In genomic region chr6:10463040-10463439, GRCh38 we compare ENCODE assay signal across 1 cellular context.
A peak's percentile ranks its signal among the peaks of the same experiment; 100 is the strongest.
TF ChIP-seq lines count a peak whose summit lies in the region.

No MANE protein-coding gene starts in this region.

TF ChIP-seq in K562, 482 proteins besides CTCF, POLR2A, EP300 and RAD21:
- TF ChIP-seq MTA3 (IDR thresholded peaks at IDR 0.05; ENCODE audit: borderline replicate concordance) (no peak), HDAC6 (IDR thresholded peaks at IDR 0.05; ENCODE audit: low read depth, low read length) (no peak), GMEB1 (CRISPR knock-in tag; IDR thresholded peaks at IDR 0.05) (no peak), ILK (tag; IDR thresholded peaks at IDR 0.05; ENCODE audit: borderline replicate concordance, low read depth) (no peak), ELK1 (CRISPR knock-in tag; IDR thresholded peaks at IDR 0.05) (no peak), ZNF253 (CRISPR knock-in tag; conservative IDR thresholded peaks at IDR 0.05) (no peak), POLR2B (IDR thresholded peaks at IDR 0.05; ENCODE audit: low read depth, partially characterized antibody) (no peak), HDAC2 (IDR thresholded peaks at IDR 0.05) (no peak), ZC3H11A (IDR thresholded peaks at IDR 0.05; ENCODE audit: low read depth, low read length) (no peak), ZNF316 (IDR thresholded peaks at IDR 0.05) (no peak), ADNP (tag; IDR thresholded peaks at IDR 0.05) (no peak), KDM5B (IDR thresholded peaks at IDR 0.05; ENCODE audit: insufficient replicate concordance, low read depth, low read length) (no peak), ZNF347 (CRISPR knock-in tag; IDR thresholded peaks at IDR 0.05; ENCODE audit: low read depth) (no peak), THRB (CRISPR knock-in tag; conservative IDR thresholded peaks at IDR 0.05) (no peak), MCM7 (IDR thresholded peaks at IDR 0.05) (no peak), ARNT (IDR thresholded peaks at IDR 0.05) (no peak), DIDO1 (tag; IDR thresholded peaks at IDR 0.05; ENCODE audit: low read depth) (no peak), HMG20A (CRISPR knock-in tag; conservative IDR thresholded peaks at IDR 0.05) (no peak), ZNF282 (CRISPR knock-in tag; IDR thresholded peaks at IDR 0.05) (no peak), ZEB2 (IDR thresholded peaks at IDR 0.05) (no peak), TEAD4 (IDR thresholded peaks at IDR 0.05; ENCODE audit: low read length) (peak; percentile 5; the same call in 1 of the 2 replicates), TEAD4 (CRISPR knock-in tag; IDR thresholded peaks at IDR 0.05; ENCODE audit: borderline replicate concordance) (no peak), CBFA2T3 (IDR thresholded peaks at IDR 0.05) (peak; percentile 61), NR2C1 (IDR thresholded peaks at IDR 0.05) (no peak), NR2C1 (tag; IDR thresholded peaks at IDR 0.05) (no peak), ZFP1 (CRISPR knock-in tag; IDR thresholded peaks at IDR 0.05) (no peak), RBM25 (IDR thresholded peaks at IDR 0.05; ENCODE audit: low read depth, low read length, severe bottlenecking) (no peak), EP400 (IDR thresholded peaks at IDR 0.05) (no peak), MED1 (CRISPR knock-in tag; IDR thresholded peaks at IDR 0.05; ENCODE audit: borderline replicate concordance) (no peak), GTF2A2 (tag; IDR thresholded peaks at IDR 0.05) (no peak), TCF7L2 (IDR thresholded peaks at IDR 0.05; ENCODE audit: low read depth, low read length) (no peak), FUS (optimal IDR thresholded peaks at IDR 0.05; ENCODE audit: low read depth, low read length) (no peak), EZH2 (IDR thresholded peaks at IDR 0.05; ENCODE audit: borderline replicate concordance, low read depth, low read length) (no peak), TAF15 (IDR thresholded peaks at IDR 0.05; ENCODE audit: low read depth, low read length) (no peak), CREM (IDR thresholded peaks at IDR 0.05; ENCODE audit: low read depth) (peak; percentile 24; the same call in 1 of the 2 replicates), ESRRA (IDR thresholded peaks at IDR 0.05; ENCODE audit: borderline replicate concordance, low read depth) (no peak), MYNN (IDR thresholded peaks at IDR 0.05) (no peak), MYNN (CRISPR knock-in tag; IDR thresholded peaks at IDR 0.05) (no peak), BCOR (IDR thresholded peaks at IDR 0.05) (0 out of 2 replicates have a peak, but pooled peaks have one; percentile 31), TRIM28 (IDR thresholded peaks at IDR 0.05) (no peak), NCOA2 (IDR thresholded peaks at IDR 0.05; ENCODE audit: partially characterized antibody in 2 of 2) (no peak), NR4A1 (CRISPR knock-in tag; IDR thresholded peaks at IDR 0.05) (no peak), NR4A1 (tag; IDR thresholded peaks at IDR 0.05) (0 out of 2 replicates have a peak, but pooled peaks have one; percentile 21), ZFX (CRISPR knock-in tag; IDR thresholded peaks at IDR 0.05) (no peak), KAT2B (IDR thresholded peaks at IDR 0.05; ENCODE audit: low read depth, low read length) (no peak), ZNF644 (tag; IDR thresholded peaks at IDR 0.05; ENCODE audit: low read depth) (no peak), ZNF57 (CRISPR knock-in tag; IDR thresholded peaks at IDR 0.05) (no peak), SOX6 (IDR thresholded peaks at IDR 0.05) (no peak), ZNF121 (CRISPR knock-in tag; conservative IDR thresholded peaks at IDR 0.05) (peak; percentile 55), CBFA2T2 (conservative IDR thresholded peaks at IDR 0.05) (peak; percentile 21; the same call in 1 of the 2 replicates), NR0B1 (IDR thresholded peaks at IDR 0.05; ENCODE audit: partially characterized antibody) (no peak), ZBTB5 (IDR thresholded peaks at IDR 0.05) (no peak), ARID4B (CRISPR knock-in tag; IDR thresholded peaks at IDR 0.05) (no peak), TAL1 (IDR thresholded peaks at IDR 0.05) (peak; percentile 44), NCOA4 (IDR thresholded peaks at IDR 0.05; ENCODE audit: partially characterized antibody) (no peak), MITF (IDR thresholded peaks at IDR 0.05) (no peak), L3MBTL2 (IDR thresholded peaks at IDR 0.05) (no peak), MTA2 (IDR thresholded peaks at IDR 0.05; ENCODE audit: low read depth) (no peak), CCAR2 (IDR thresholded peaks at IDR 0.05; ENCODE audit: low read depth, low read length) (no peak), NR1H2 (CRISPR knock-in tag; IDR thresholded peaks at IDR 0.05) (no peak), TOE1 (IDR thresholded peaks at IDR 0.05; ENCODE audit: borderline replicate concordance) (no peak), TOE1 (CRISPR knock-in tag; IDR thresholded peaks at IDR 0.05; ENCODE audit: borderline replicate concordance, low read depth) (no peak)
TF ChIP-seq in K562: peak in this region for 8.
